7 cellular contexts compared by ENCODE assay signal in the genomic region with DNA sequence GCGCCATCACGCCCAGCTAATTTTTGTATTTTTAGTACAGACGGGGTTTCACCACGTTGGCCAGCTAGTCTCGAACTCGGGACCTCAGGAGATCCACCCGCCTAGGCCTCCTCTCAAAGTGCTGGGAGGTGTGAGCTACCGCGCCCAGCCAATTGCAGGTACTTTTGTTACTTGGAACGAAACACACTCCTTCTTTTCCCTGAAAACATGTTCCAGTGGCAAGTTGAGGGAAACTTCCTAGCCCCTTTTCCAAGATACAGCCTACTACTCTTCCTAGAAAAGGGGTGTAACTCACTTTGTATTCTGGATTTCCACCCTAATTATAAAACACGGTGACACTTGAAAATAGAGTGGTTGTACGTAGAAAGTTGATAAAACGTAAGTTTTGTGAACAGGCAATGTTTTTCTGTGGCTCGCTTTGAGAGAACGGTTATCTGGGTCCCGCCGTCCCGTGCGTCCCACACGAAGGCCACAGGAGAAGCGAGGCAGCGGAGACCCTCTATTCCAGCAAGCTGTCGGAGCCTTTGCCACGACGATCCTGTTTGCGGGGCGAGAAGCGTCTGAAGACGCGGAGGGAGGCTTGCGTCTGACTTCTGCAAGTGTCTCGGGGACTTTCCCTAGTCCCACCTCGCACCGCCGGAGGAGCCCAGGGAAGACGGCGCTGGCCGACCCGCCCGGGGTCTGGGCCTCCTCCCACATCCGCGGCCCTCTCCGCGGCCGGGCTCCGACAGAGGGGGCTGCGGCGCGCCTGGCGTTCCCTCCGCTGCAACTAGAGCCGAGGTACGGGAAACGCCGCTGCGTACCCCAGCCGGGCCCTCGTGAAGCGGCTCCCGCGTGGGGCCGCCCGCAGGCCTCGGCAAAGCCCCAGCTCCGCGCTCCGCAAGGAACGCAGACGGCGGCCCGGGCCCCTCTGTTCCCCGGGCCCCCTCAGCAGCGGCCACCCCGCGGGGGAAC. TPM values are rescaled to one million over a fixed set of nuclear protein-coding genes. Genes with fewer than 3 reads are reported as not detected.
A peak's percentile ranks its signal among the peaks of the same experiment; 100 is the strongest.
DNase-seq lines count a peak whose midpoint lies in the region; ATAC-seq and TF ChIP-seq lines count a peak whose summit lies in the region.

No MANE protein-coding gene starts in this region.

- peak overlapping the region; percentile 88 for H3K9ac ChIP-seq in smooth muscle cell (ENCODE audit: low read depth)

- H3K4me2 ChIP-seq in hepatocyte (peak overlapping the region; percentile 93), smooth muscle cell (peak overlapping the region; percentile 87)

- H3K36me3 ChIP-seq in hepatocyte (replicated peaks; ENCODE audit: insufficient read depth, low read depth) (no peaks in the 10 kb centered on the region), smooth muscle cell (ENCODE audit: low read depth) (no peaks in the 10 kb centered on the region)

- no peaks in the 10 kb centered on the region for H3K9me3 ChIP-seq in hepatocyte (ENCODE audit: low read depth)
- H3K9me3 ChIP-seq in smooth muscle cell (replicated peaks; ENCODE audit: low read depth): no peaks in the 10 kb centered on the region

- H3F3A ChIP-seq in smooth muscle cell (ENCODE audit: low read depth): peaks cover 30% of the 10 kb centered on the region

- H3K27me3 ChIP-seq in hepatocyte (no peaks in the 10 kb centered on the region), smooth muscle cell (ENCODE audit: low read depth) (no peaks in the 10 kb centered on the region)

- TF ChIP-seq CTCF in hepatocyte (IDR thresholded peaks at IDR 0.05; ENCODE audit: poor library complexity) (no peak), smooth muscle cell (IDR thresholded peaks at IDR 0.05; ENCODE audit: borderline replicate concordance, insufficient read depth, poor library complexity, severe bottlenecking) (no peak)

- H4K20me1 ChIP-seq in hepatocyte (ENCODE audit: insufficient read depth, poor library complexity, severe bottlenecking) (peaks cover 12% of the 10 kb centered on the region), smooth muscle cell (ENCODE audit: low read depth) (peaks cover 48% of the 10 kb centered on the region)

- peak; percentile 10 for ATAC-seq in GM18519 (IDR thresholded peaks at IDR 0.05; ENCODE audit: low FRiP score, unreplicated experiment)
- peak; percentile 24 for ATAC-seq in HG02759 (IDR thresholded peaks at IDR 0.05; ENCODE audit: unreplicated experiment)

- H3K4me1 ChIP-seq in hepatocyte (ENCODE audit: insufficient read depth) (peaks cover 16% of the 10 kb centered on the region), smooth muscle cell (ENCODE audit: low read depth) (peaks cover 34% of the 10 kb centered on the region)

- H3K4me3 ChIP-seq in hepatocyte (peak overlapping the region; percentile 80), smooth muscle cell (peak overlapping the region; percentile 90)

- no peaks in the 10 kb centered on the region for H3K9me2 ChIP-seq in hepatocyte (replicated peaks; ENCODE audit: insufficient read depth)

- H3K27ac ChIP-seq in hepatocyte (peak overlapping the region; percentile 92), smooth muscle cell (ENCODE audit: low read depth) (peak overlapping the region; percentile 81)

- DNase-seq in OCI-M1 (lab: John Stamatoyannopoulos, UW): peak; percentile 33
- peak; percentile 53 for DNase-seq in activated gamma-delta T cell treated with anti-CD3 and anti-CD28 coated beads, Interleukin-2, amount 50 U/mL, for 16 hours (ENCODE audit: low read depth)
- DNase-seq in hepatocyte (ENCODE audit: low spot score): peak; percentile 76
- DNase-seq in smooth muscle cell (lab: John Stamatoyannopoulos, UW; ENCODE audit: unreplicated experiment): peak; percentile 43
- DNase-seq in NCI-H1436 (lab: John Stamatoyannopoulos, UW): no peak

- WGBS in hepatocyte (ENCODE audit: low lambda C conversion rate, missing lambda C conversion rate): 5% methylated on average over 63 of the region's 75 CpGs
- WGBS in smooth muscle cell (ENCODE audit: low lambda C conversion rate): 4% methylated on average over 48 of the region's 75 CpGs

- peaks cover 58% of the 10 kb centered on the region for H3K79me2 ChIP-seq in hepatocyte
- peaks cover 59% of the 10 kb centered on the region for H3K79me2 ChIP-seq in smooth muscle cell (ENCODE audit: low read depth)

- H2AFZ ChIP-seq in hepatocyte (peak overlapping the region; percentile 29), smooth muscle cell (ENCODE audit: low read depth) (peak overlapping the region; percentile 57)

RNA-seq across cellular contexts. Expression of a gene that starts 0.7 kb away (rescaled TPM):
- total RNA-seq in hepatocyte (13.6 and 15.7 TPM in 2 replicates), smooth muscle cell (15.1 and 16.4 TPM in 2 replicates)
- polyA plus RNA-seq in hepatocyte (15.0 and 17.1 TPM in 2 replicates), smooth muscle cell (19.8 and 23.5 TPM in 2 replicates)

RNA-seq across cellular contexts. Expression of a gene that starts 34.5 kb away (rescaled TPM):
- total RNA-seq in hepatocyte: 4.5 and 6.4 TPM in 2 replicates
- 5.1 and 9.3 TPM in 2 replicates for polyA plus RNA-seq in hepatocyte
- total RNA-seq in smooth muscle cell: 5.0 and 7.4 TPM in 2 replicates
- 8.1 and 8.7 TPM in 2 replicates for polyA plus RNA-seq in smooth muscle cell

RNA-seq across cellular contexts. Expression of a gene that starts 42.0 kb away (rescaled TPM):
- total RNA-seq in hepatocyte (4.6 and 5.9 TPM in 2 replicates), smooth muscle cell (49.7 and 53.8 TPM in 2 replicates)
- polyA plus RNA-seq in hepatocyte (1.8 and 2.4 TPM in 2 replicates), smooth muscle cell (10.3 and 26.8 TPM in 2 replicates)

RNA-seq across cellular contexts. Expression of a gene that starts 45.1 kb away (rescaled TPM):
- total RNA-seq in hepatocyte (0.24 and 0.83 TPM in 2 replicates), smooth muscle cell (0.18 TPM in 1 of 2 replicates, not detected in the other)
- polyA plus RNA-seq in hepatocyte (0.23 and 0.41 TPM in 2 replicates), smooth muscle cell (0.62 and 1.6 TPM in 2 replicates)
